In the genomic region with DNA sequence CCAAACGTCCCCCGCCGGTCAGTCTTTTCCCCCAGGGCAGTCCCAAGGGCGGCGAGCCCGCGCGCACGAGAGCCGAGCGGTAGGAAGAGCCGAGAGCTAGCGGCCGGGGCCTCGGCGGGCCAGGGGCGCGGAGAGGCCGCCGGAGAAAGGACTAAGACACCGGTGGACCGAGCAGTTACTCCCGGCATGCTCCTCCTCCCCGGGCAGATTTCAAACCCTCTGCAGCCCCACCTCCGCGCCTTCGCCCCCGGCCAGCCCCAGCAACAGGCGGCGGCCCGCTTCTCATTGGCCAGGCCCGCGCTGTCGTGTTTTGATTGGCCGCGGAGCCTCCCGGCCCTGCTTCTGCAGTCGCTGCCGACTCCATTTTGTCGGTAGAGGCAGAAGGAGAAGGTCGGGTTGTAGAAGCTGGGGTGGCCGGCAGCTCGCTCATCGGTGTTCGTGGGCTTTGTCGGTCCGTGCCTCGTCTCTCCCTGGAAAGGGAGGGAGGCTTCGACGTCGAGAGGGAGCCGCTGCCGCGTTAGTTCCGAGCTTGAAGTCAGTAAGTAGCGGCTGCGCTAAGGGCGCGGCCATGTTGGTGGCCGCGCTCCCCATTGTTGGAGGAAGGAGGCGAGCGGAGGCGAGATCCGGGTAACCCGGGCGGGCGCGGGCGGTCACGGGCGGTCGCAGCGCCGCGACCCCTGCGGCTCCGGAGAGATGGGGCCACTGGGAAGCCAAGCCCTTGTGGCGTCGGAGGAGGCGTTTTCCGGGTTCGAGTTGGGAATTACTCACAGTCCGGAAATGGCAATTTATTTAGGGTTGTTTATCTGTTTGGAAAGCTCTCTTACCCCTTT, we compare ENCODE assay signal across 1 cellular context.
TF ChIP-seq lines count a peak whose summit lies in the region.

A gene with protein sequence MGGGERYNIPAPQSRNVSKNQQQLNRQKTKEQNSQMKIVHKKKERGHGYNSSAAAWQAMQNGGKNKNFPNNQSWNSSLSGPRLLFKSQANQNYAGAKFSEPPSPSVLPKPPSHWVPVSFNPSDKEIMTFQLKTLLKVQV (plus strand): TSS at position 368 of the 830 bp plus-strand sequence. CDS start 1,630 bp downstream, outside the sequence.

TF ChIP-seq in HepG2, 621 proteins besides CTCF, POLR2A, EP300 and RAD21 (continued from another document and continues in another):
- TF ChIP-seq ZBTB39 (CRISPR knock-in tag; IDR thresholded peaks at IDR 0.05) (no peak), ZNF614 (CRISPR knock-in tag; IDR thresholded peaks at IDR 0.05; ENCODE audit: borderline replicate concordance) (no peak), ZBTB3 (CRISPR knock-in tag; IDR thresholded peaks at IDR 0.05; ENCODE audit: borderline replicate concordance, low read depth) (no peak; the same call in 1 of the 2 replicates), DNMT3B (CRISPR knock-in tag; conservative IDR thresholded peaks at IDR 0.05) (no peak; the same call in 1 of the 2 replicates), TFAP4 (IDR thresholded peaks at IDR 0.05; ENCODE audit: borderline replicate concordance, low read depth) (no peak), ZNF12 (CRISPR knock-in tag; IDR thresholded peaks at IDR 0.05) (0 out of 2 replicates have a peak, but pooled peaks have one; percentile 44), ZIK1 (CRISPR knock-in tag; IDR thresholded peaks at IDR 0.05; ENCODE audit: borderline replicate concordance, low read depth) (no peak), ZFY (CRISPR knock-in tag; IDR thresholded peaks at IDR 0.05) (peak; percentile 83), ZNF850 (CRISPR knock-in tag; conservative IDR thresholded peaks at IDR 0.05) (no peak), ARNTL (CRISPR knock-in tag; IDR thresholded peaks at IDR 0.05) (no peak; the same call in 1 of the 2 replicates), PAXIP1 (CRISPR knock-in tag; conservative IDR thresholded peaks at IDR 0.05) (no peak; the same call in 1 of the 2 replicates), PHF8 (CRISPR knock-in tag; IDR thresholded peaks at IDR 0.05) (peak; percentile 80), ZNF230 (CRISPR knock-in tag; IDR thresholded peaks at IDR 0.05) (peak; percentile 58; the same call in 1 of the 2 replicates), ZBTB40 (IDR thresholded peaks at IDR 0.05) (no peak), ZBTB40 (CRISPR knock-in tag; IDR thresholded peaks at IDR 0.05) (peak; percentile 70; the same call in 1 of the 2 replicates), SAP130 (CRISPR knock-in tag; IDR thresholded peaks at IDR 0.05; ENCODE audit: low read depth) (peak; percentile 90), ZBTB26 (CRISPR knock-in tag; IDR thresholded peaks at IDR 0.05; ENCODE audit: borderline replicate concordance) (peak; percentile 61; the same call in 1 of the 2 replicates)
- TF ChIP-seq, protein P1, sequence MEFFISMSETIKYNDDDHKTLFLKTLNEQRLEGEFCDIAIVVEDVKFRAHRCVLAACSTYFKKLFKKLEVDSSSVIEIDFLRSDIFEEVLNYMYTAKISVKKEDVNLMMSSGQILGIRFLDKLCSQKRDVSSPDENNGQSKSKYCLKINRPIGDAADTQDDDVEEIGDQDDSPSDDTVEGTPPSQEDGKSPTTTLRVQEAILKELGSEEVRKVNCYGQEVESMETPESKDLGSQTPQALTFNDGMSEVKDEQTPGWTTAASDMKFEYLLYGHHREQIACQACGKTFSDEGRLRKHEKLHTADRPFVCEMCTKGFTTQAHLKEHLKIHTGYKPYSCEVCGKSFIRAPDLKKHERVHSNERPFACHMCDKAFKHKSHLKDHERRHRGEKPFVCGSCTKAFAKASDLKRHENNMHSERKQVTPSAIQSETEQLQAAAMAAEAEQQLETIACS (CRISPR knock-in tag; IDR thresholded peaks at IDR 0.05) = no peak; the same call in 1 of the 2 replicates
